In genomic region chr2:24048662-24049484, GRCh38 we compare ENCODE assay signal across 8 cellular contexts. TPM values are rescaled to one million over a fixed set of nuclear protein-coding genes. Genes with fewer than 3 reads are reported as not detected.
DNase-seq lines count a peak whose midpoint lies in the region; ATAC-seq and TF ChIP-seq lines count a peak whose summit lies in the region.

No MANE protein-coding gene starts in this region.

- H3K4me1 ChIP-seq in iPS DF 6.9 (ENCODE audit: control insufficient read depth, insufficient read depth, low read length) (no peaks in the 10 kb centered on the region), upper lobe of left lung (peaks cover 16 to 42% (median 22%) of the 10 kb centered on the region in 4 donors)

- WGBS in iPS DF 6.9 (ENCODE audit: insufficient coverage, insufficient read length): no CpG with 5 or more reads among the region's 23 CpGs
- 32 to 35% methylated on average over 23 of the region's 23 CpGs for WGBS in upper lobe of left lung, 2 donors

- H3K9me3 ChIP-seq in iPS DF 6.9 (ENCODE audit: control insufficient read depth, insufficient read depth, low read length): no peaks in the 10 kb centered on the region
- H3K9me3 ChIP-seq in upper lobe of left lung: no peaks in the 10 kb centered on the region

- H3K36me3 ChIP-seq in iPS DF 6.9 (ENCODE audit: control insufficient read depth, insufficient read depth, low read length) (no peaks in the 10 kb centered on the region), upper lobe of left lung (no peaks in the 10 kb centered on the region)

- CTCF ChIA-PET in RWPE1 (lab: Yijun Ruan, JAX): no interaction called here

- peak; percentile 18 for DNase-seq in activated T-cell treated with anti-CD3 and anti-CD28 coated beads, Interleukin-2, amount 50 U/mL, for 1 hour
- DNase-seq in activated T-cell treated with anti-CD3 and anti-CD28 coated beads, Interleukin-2, amount 50 U/mL, for 48 hours: no peak
- DNase-seq in RWPE1 (ENCODE audit: low spot score) (no peak), iPS DF 6.9 (ENCODE audit: low read depth, low spot score) (no peak), upper lobe of left lung (no peak), hepatic stellate cell (ENCODE audit: low spot score) (no peak), inferior parietal cortex (ENCODE audit: extremely low spot score) (no peak)

- ATAC-seq in upper lobe of left lung (ENCODE audit: low FRiP score in 2 of 2) (no peak), HG03342 (IDR thresholded peaks at IDR 0.05; ENCODE audit: unreplicated experiment) (no peak)

- no peak for TF ChIP-seq EP300 in upper lobe of left lung (IDR thresholded peaks at IDR 0.05)

- H3K27me3 ChIP-seq in iPS DF 6.9 (ENCODE audit: control insufficient read depth, insufficient read depth, low read length) (no peaks in the 10 kb centered on the region), upper lobe of left lung (no peaks in the 10 kb centered on the region)

- TF ChIP-seq CTCF in RWPE1 (conservative IDR thresholded peaks at IDR 0.05; ENCODE audit: low read depth) (no peak), upper lobe of left lung (IDR thresholded peaks at IDR 0.05) (no peak)

- no peak for TF ChIP-seq POLR2A in upper lobe of left lung (IDR thresholded peaks at IDR 0.05)

- H3K4me3 ChIP-seq in iPS DF 6.9 (ENCODE audit: low read length) (peak overlapping the region; percentile 91; the same call in 1 of the 2 replicates), upper lobe of left lung (peak overlapping the region; percentile 61 to 92 (median 71))

- H3K27ac ChIP-seq in RWPE1: peak overlapping the region; percentile 32; the same call in 1 of the 2 replicates
- no peak overlapping the region for H3K27ac ChIP-seq in iPS DF 6.9 (ENCODE audit: low read length)
- peak overlapping the region in 1 of 4 donors; percentile 80 for H3K27ac ChIP-seq in upper lobe of left lung

- POLR2A ChIA-PET in RWPE1 (lab: Yijun Ruan, JAX; ENCODE audit: low non-redundant PET): interaction anchor here (1.0 kb wide), 1 partner anchor 122 kb away, joined by 3 read pairs; the partner anchor contains the start of gene ATAD2B

RNA-seq across cellular contexts. Expression of gene FKBP1B, which starts 0.7 kb away (rescaled TPM):
- total RNA-seq in upper lobe of left lung: 10 to 100 TPM in 5 of 6 donors, 1 to 10 TPM in 1; 7.3 to 27.3 (median 15.0) TPM

RNA-seq across cellular contexts. Expression of gene WDCP, which starts 1.7 kb away (rescaled TPM):
- total RNA-seq in upper lobe of left lung: 10 to 100 TPM in 1 of 6 donors, 1 to 10 TPM in 5; 1.0 to 10.6 (median 4.6) TPM

RNA-seq across cellular contexts. Expression of gene SF3B6, which starts 27.3 kb away (rescaled TPM):
- total RNA-seq in upper lobe of left lung: 10 to 100 TPM; 38.8 to 93.7 (median 64.7) TPM

RNA-seq across cellular contexts. Expression of gene TP53I3, which starts 35.8 kb away (rescaled TPM):
- total RNA-seq in upper lobe of left lung: 100 to 1,000 TPM in 1 of 6 donors, 10 to 100 TPM in 5; 27.0 to 110 (median 69.6) TPM

RNA-seq across cellular contexts. Expression of gene MFSD2B, which starts 39.0 kb away (rescaled TPM):
- total RNA-seq in upper lobe of left lung: 1 to 10 TPM in 1 of 6 donors, under 1 TPM in 4, not detected in 1; 0.40 to 1.8 (median 0.76) TPM
